Comparison of ENCODE assay signal across 22 cellular contexts in genomic region chrX:68826113-68826980, GRCh38. TPM values are rescaled to one million over a fixed set of nuclear protein-coding genes. Genes with fewer than 3 reads are reported as not detected.
A peak's percentile ranks its signal among the peaks of the same experiment; 100 is the strongest.
DNase-seq lines count a peak whose midpoint lies in the region; ATAC-seq and TF ChIP-seq lines count a peak whose summit lies in the region.
"Had no signal": no experiment of that assay in that cellular context is flagged by ENCODE, and none has a peak within 500 bp of the region (broad histone marks: within the 10 kb centered on the region; RNA-seq: fewer than 3 reads in every experiment).

No MANE protein-coding gene starts in this region.

- H2AFZ ChIP-seq in neuronal stem cell (ENCODE audit: low read length), result no peak overlapping the region
- H2AFZ ChIP-seq: neural progenitor cell had no signal

- no peak overlapping the region for H3K9ac ChIP-seq in neuronal stem cell (ENCODE audit: low read depth, low read length, poor library complexity)
- H3K9ac ChIP-seq: neural progenitor cell had no signal

- H3K4ac ChIP-seq in neuronal stem cell (ENCODE audit: low read length), result no peak overlapping the region

- H3K9me3 Mint-ChIP-seq in activated CD4-positive, alpha-beta T cell treated with anti-CD3 and anti-CD28 coated beads, Interleukin-2, amount 10 ng/mL, durations not matched to agents 24 days and 14 days, result no peaks in the 10 kb centered on the region
- H3K9me3 Mint-ChIP-seq in activated CD4-positive, alpha-beta T cell treated with anti-CD3 and anti-CD28 coated beads for 36 hours (ENCODE audit: low read depth), result no peaks in the 10 kb centered on the region
- no peaks in the 10 kb centered on the region for H3K9me3 Mint-ChIP-seq in activated naive CD8-positive, alpha-beta T cell treated with anti-CD3 and anti-CD28 coated beads, Interleukin-2, amount 50 U/mL, for 24 hours
- H3K9me3 Mint-ChIP-seq: activated CD4-positive, alpha-beta T cell treated with anti-CD3 and anti-CD28 coated beads, Interleukin-2, amount 10 ng/mL, durations not matched to agents 7 days and 5 days had no signal

- intact Hi-C loops in activated CD4-positive, alpha-beta T cell treated with anti-CD3 and anti-CD28 coated beads, Interleukin-2, amount 10 ng/mL, durations not matched to agents 24 days and 14 days (cut with micrococcal nuclease), result loop anchor here (5.0 kb wide), 2 partner anchors 94 to 324 kb away; no protein-coding TSS in a partner anchor
- intact Hi-C loops in activated CD4-positive, alpha-beta T cell treated with anti-CD3 and anti-CD28 coated beads for 36 hours (cut with DNase I, micrococcal nuclease), result loop anchor here (2.0 to 10.0 kb wide), 5 partner anchors 319 to 1306 kb away; partner anchors contain the start of gene IGBP1 (in 1 of the 2)
- intact Hi-C loops in esophagus muscularis mucosa (cut with DNase I), result loop anchor here (5.0 to 10.0 kb wide), 2 partner anchors 308 to 396 kb away; no protein-coding TSS in a partner anchor

- peaks cover 2% of the 10 kb centered on the region for H3K27me3 Mint-ChIP-seq in activated CD4-positive, alpha-beta T cell treated with anti-CD3 and anti-CD28 coated beads, Interleukin-2, amount 10 ng/mL, durations not matched to agents 24 days and 14 days
- H3K27me3 Mint-ChIP-seq in activated CD4-positive, alpha-beta T cell treated with anti-CD3 and anti-CD28 coated beads for 36 hours, result no peaks in the 10 kb centered on the region
- H3K27me3 Mint-ChIP-seq in activated naive CD8-positive, alpha-beta T cell treated with anti-CD3 and anti-CD28 coated beads, Interleukin-2, amount 50 U/mL, for 24 hours, result no peaks in the 10 kb centered on the region

- 60% methylated on average over 8 of the region's 10 CpGs for WGBS in esophagus muscularis mucosa
- WGBS in neuronal stem cell (ENCODE audit: extremely low coverage in 2 of 2, insufficient read length in 2 of 2, insufficient replicate concordance in 1 of 2), 2 donors, result no CpG with 5 or more reads among the region's 10 CpGs

- no peak for TF ChIP-seq EP300 in esophagus muscularis mucosa (IDR thresholded peaks at IDR 0.05)

- H4K8ac ChIP-seq in neuronal stem cell (ENCODE audit: low read depth, low read length), result no peak overlapping the region

- no peak for TF ChIP-seq POLR2A in esophagus muscularis mucosa (IDR thresholded peaks at IDR 0.05; ENCODE audit: low read depth)

- H3K36me3 Mint-ChIP-seq in activated CD4-positive, alpha-beta T cell treated with anti-CD3 and anti-CD28 coated beads, Interleukin-2, amount 10 ng/mL, durations not matched to agents 24 days and 14 days (ENCODE audit: low read depth), result no peaks in the 10 kb centered on the region
- no peaks in the 10 kb centered on the region for H3K36me3 Mint-ChIP-seq in activated CD4-positive, alpha-beta T cell treated with anti-CD3 and anti-CD28 coated beads for 36 hours (ENCODE audit: low read depth)
- H3K36me3 Mint-ChIP-seq in activated naive CD8-positive, alpha-beta T cell treated with anti-CD3 and anti-CD28 coated beads, Interleukin-2, amount 50 U/mL, for 24 hours (ENCODE audit: low read depth), result no peaks in the 10 kb centered on the region
- H3K36me3 Mint-ChIP-seq: neural progenitor cell had no signal

- no peak overlapping the region for H2BK5ac ChIP-seq in neuronal stem cell (ENCODE audit: low read length)

- peak overlapping the region; percentile 28 for H2AK5ac ChIP-seq in neuronal stem cell (ENCODE audit: low read depth, low read length)

- no peak overlapping the region for H2BK120ac ChIP-seq in neuronal stem cell (ENCODE audit: low read depth, low read length)

- no peak overlapping the region for H3K14ac ChIP-seq in neuronal stem cell (ENCODE audit: low read length)

- no peak for ATAC-seq in activated CD4-positive, alpha-beta T cell treated with anti-CD3 and anti-CD28 coated beads for 36 hours
- no peak for ATAC-seq in activated naive CD8-positive, alpha-beta T cell treated with anti-CD3 and anti-CD28 coated beads, Interleukin-2, amount 50 U/mL, for 24 hours
- ATAC-seq: esophagus mucosa had no signal

- no peak overlapping the region for H3K4me3 ChIP-seq in esophagus muscularis mucosa
- H3K4me3 ChIP-seq in neuronal stem cell (ENCODE audit: low read length in 2 of 2), result no peak overlapping the region
- H3K4me3 ChIP-seq: neural progenitor cell, upper lobe of left lung had no signal

- H3K36me3 ChIP-seq in esophagus muscularis mucosa (no peaks in the 10 kb centered on the region), neuronal stem cell (replicated peaks in 1 of 2; ENCODE audit: control insufficient read depth in 2 of 2, insufficient read depth in 2 of 2, low read length in 2 of 2) (no peaks in the 10 kb centered on the region)
- H3K36me3 ChIP-seq: neural progenitor cell, upper lobe of left lung had no signal

- no peak overlapping the region for H3K4me3 Mint-ChIP-seq in activated CD4-positive, alpha-beta T cell treated with anti-CD3 and anti-CD28 coated beads, Interleukin-2, amount 10 ng/mL, durations not matched to agents 24 days and 14 days
- H3K4me3 Mint-ChIP-seq in activated CD4-positive, alpha-beta T cell treated with anti-CD3 and anti-CD28 coated beads for 36 hours, result no peak overlapping the region
- no peak overlapping the region for H3K4me3 Mint-ChIP-seq in activated naive CD8-positive, alpha-beta T cell treated with anti-CD3 and anti-CD28 coated beads, Interleukin-2, amount 50 U/mL, for 24 hours
- H3K4me3 Mint-ChIP-seq: activated CD4-positive, alpha-beta T cell treated with anti-CD3 and anti-CD28 coated beads, Interleukin-2, amount 10 ng/mL, durations not matched to agents 7 days and 5 days had no signal

- CTCF ChIA-PET in activated CD4-positive, alpha-beta T cell treated with anti-CD3 and anti-CD28 coated beads for 36 hours (lab: Charles Lee), result interaction anchor here (0.5 to 3.3 kb wide), 5 partner anchors 20 to 396 kb away, joined by 3 to 43 read pairs (median 4); no protein-coding TSS in a partner anchor

- no peak overlapping the region for H3K27ac Mint-ChIP-seq in activated CD4-positive, alpha-beta T cell treated with anti-CD3 and anti-CD28 coated beads, Interleukin-2, amount 10 ng/mL, durations not matched to agents 24 days and 14 days
- H3K27ac Mint-ChIP-seq in activated CD4-positive, alpha-beta T cell treated with anti-CD3 and anti-CD28 coated beads for 36 hours, result no peak overlapping the region
- H3K27ac Mint-ChIP-seq in activated naive CD8-positive, alpha-beta T cell treated with anti-CD3 and anti-CD28 coated beads, Interleukin-2, amount 50 U/mL, for 24 hours, result no peak overlapping the region
- H3K27ac Mint-ChIP-seq: activated CD4-positive, alpha-beta T cell treated with anti-CD3 and anti-CD28 coated beads, Interleukin-2, amount 10 ng/mL, durations not matched to agents 7 days and 5 days had no signal

- no peak overlapping the region for H2BK12ac ChIP-seq in neuronal stem cell (ENCODE audit: low read length)

- H3K4me1 Mint-ChIP-seq in activated CD4-positive, alpha-beta T cell treated with anti-CD3 and anti-CD28 coated beads, Interleukin-2, amount 10 ng/mL, durations not matched to agents 24 days and 14 days, result peaks cover 10% of the 10 kb centered on the region
- H3K4me1 Mint-ChIP-seq in activated CD4-positive, alpha-beta T cell treated with anti-CD3 and anti-CD28 coated beads for 36 hours, result peaks cover 13% of the 10 kb centered on the region
- H3K4me1 Mint-ChIP-seq in activated naive CD8-positive, alpha-beta T cell treated with anti-CD3 and anti-CD28 coated beads, Interleukin-2, amount 50 U/mL, for 24 hours, result peaks cover 10% of the 10 kb centered on the region

- peak overlapping the region; percentile 24 for H2BK15ac ChIP-seq in neuronal stem cell (ENCODE audit: low read length)

- H3K4me1 ChIP-seq in esophagus muscularis mucosa, result peaks cover 7 to 25% (median 18%) of the 10 kb centered on the region in 4 donors
- peaks cover 4 to 11% of the 10 kb centered on the region in 2 donors for H3K4me1 ChIP-seq in neuronal stem cell (ENCODE audit: control insufficient read depth in 2 of 2, insufficient read depth in 1 of 2, low read depth in 1 of 2, low read length in 2 of 2)
- H3K4me1 ChIP-seq: neural progenitor cell had no signal

- POLR2A ChIA-PET in activated CD4-positive, alpha-beta T cell treated with anti-CD3 and anti-CD28 coated beads for 36 hours (lab: Charles Lee), result no interaction called here

- no peak overlapping the region for H3K4me2 ChIP-seq in neuronal stem cell (ENCODE audit: insufficient read depth, low read length, poor library complexity, severe bottlenecking)
- H3K4me2 ChIP-seq: neural progenitor cell had no signal

- H3K18ac ChIP-seq in neuronal stem cell (ENCODE audit: low read length), result no peak overlapping the region

- in situ Hi-C loops in ACHN (cut with HindIII; ENCODE audit: low pct_ligation_motif_present, low pct_unique_long_range_greater_than_20kb, low sequenced_read_pairs), result no loop called here

- H4K91ac ChIP-seq in neuronal stem cell (ENCODE audit: low read depth, low read length, poor library complexity), result no peak overlapping the region

- H3K79me1 ChIP-seq in neuronal stem cell (ENCODE audit: low read depth, low read length), result no peaks in the 10 kb centered on the region

- peak; percentile 50 for DNase-seq in activated CD4-positive, alpha-beta T cell treated with anti-CD3 and anti-CD28 coated beads, Interleukin-2, amount 10 ng/mL, durations not matched to agents 24 days and 14 days
- DNase-seq in activated CD4-positive, alpha-beta T cell treated with anti-CD3 and anti-CD28 coated beads for 36 hours, result no peak
- peak; percentile 4 for DNase-seq in LHCN-M2 (ENCODE audit: low read depth)
- peak; percentile 37 for DNase-seq in esophagus muscularis mucosa (ENCODE audit: extremely low spot score)
- DNase-seq in neuronal stem cell (ENCODE audit: low spot score), result no peak
- DNase-seq in ACHN, result no peak
- no peak for DNase-seq in NCI-H2081 (lab: John Stamatoyannopoulos, UW)
- no peak for DNase-seq in activated naive CD8-positive, alpha-beta T cell treated with anti-CD3 and anti-CD28 coated beads, Interleukin-2, amount 50 U/mL, for 24 hours
- DNase-seq: activated CD4-positive, alpha-beta T cell treated with anti-CD3 and anti-CD28 coated beads, Interleukin-2, amount 10 ng/mL, durations not matched to agents 7 days and 5 days; activated CD8-positive, alpha-beta memory T cell treated with anti-CD3 and anti-CD28 coated beads, Interleukin-2, amount 50 U/mL, for 4 hours; caudate nucleus; COR-L47; effector CD4-positive, alpha-beta T cell; NCI-H1694; NCI-H774; OCI-M1; SIG-M5; T-helper 1 cell had no signal

- no peak for TF ChIP-seq CTCF in esophagus muscularis mucosa (IDR thresholded peaks at IDR 0.05)

- H3K27ac ChIP-seq in esophagus muscularis mucosa (replicated peaks in 1 of 4), result no peak overlapping the region
- no peak overlapping the region for H3K27ac ChIP-seq in neuronal stem cell (replicated peaks; ENCODE audit: low read length)
- H3K27ac ChIP-seq: 22Rv1, neural progenitor cell, upper lobe of left lung had no signal

- peaks cover 0 to 6% (median 0%) of the 10 kb centered on the region in 4 donors for H3K27me3 ChIP-seq in esophagus muscularis mucosa
- peaks cover 0 to 12% (median 0%) of the 10 kb centered on the region in 3 experiments for H3K27me3 ChIP-seq in neuronal stem cell (ENCODE audit: control insufficient read depth in 3 of 3, insufficient read depth in 3 of 3, low read depth in 1 of 3, low read length in 3 of 3)
- H3K27me3 ChIP-seq: upper lobe of left lung had no signal

- H3K23ac ChIP-seq in neuronal stem cell (ENCODE audit: low read depth, low read length, poor library complexity), result no peak overlapping the region

- H3K9me3 ChIP-seq in esophagus muscularis mucosa (no peaks in the 10 kb centered on the region), neuronal stem cell (replicated peaks in 1 of 2; ENCODE audit: control insufficient read depth in 2 of 2, insufficient read depth in 1 of 2, low read depth in 1 of 2, low read length in 2 of 2) (no peaks in the 10 kb centered on the region)
- H3K9me3 ChIP-seq: upper lobe of left lung had no signal

RNA-seq across cellular contexts. Expression of gene EFNB1, which starts 2.5 kb away (rescaled TPM):
- total RNA-seq in activated CD4-positive, alpha-beta T cell treated with anti-CD3 and anti-CD28 coated beads, Interleukin-2, amount 10 ng/mL, durations not matched to agents 24 days and 14 days, result 6.3 and 7.1 TPM in 2 replicates
- total RNA-seq in activated CD4-positive, alpha-beta T cell treated with anti-CD3 and anti-CD28 coated beads for 36 hours, result 1 to 10 TPM; 3.8 to 3.9 TPM
- total RNA-seq in LHCN-M2 (2014; rRNA removed), result 7.5 TPM in 2 replicates
- polyA plus RNA-seq in LHCN-M2 (2012), result 2.2 TPM
- total RNA-seq in esophagus muscularis mucosa, result 10 to 100 TPM; 16.2 to 37.3 (median 23.9) TPM
- 111 TPM for polyA plus RNA-seq in neuronal stem cell (2013, experiment 1 of 2)
- 111 TPM for polyA plus RNA-seq in neuronal stem cell (2013, experiment 2 of 2)

Comparison
In these comparisons a context has a peak if more than half of its experiments do, and no peak if none do; other contexts are left out.
1. DNase-seq: peak in activated CD4-positive, alpha-beta T cell treated with anti-CD3 and anti-CD28 coated beads, Interleukin-2, amount 10 ng/mL, durations not matched to agents 24 days and 14 days (single experiment), LHCN-M2 (single experiment) and esophagus muscularis mucosa (single experiment); none in activated CD4-positive, alpha-beta T cell treated with anti-CD3 and anti-CD28 coated beads for 36 hours (single experiment), neuronal stem cell (single experiment), ACHN (single experiment), NCI-H2081 (0 of 2) and activated naive CD8-positive, alpha-beta T cell treated with anti-CD3 and anti-CD28 coated beads, Interleukin-2, amount 50 U/mL, for 24 hours (single experiment).